1 cellular context compared by ENCODE assay signal in genomic region chr15:96346409-96346808, GRCh38.
TF ChIP-seq lines count a peak whose summit lies in the region.

No MANE protein-coding gene starts in this region.

TF ChIP-seq in endothelial cell of umbilical vein, 7 proteins besides CTCF, POLR2A, EP300 and RAD21:
- no peak for TF ChIP-seq JUN (IDR thresholded peaks at IDR 0.05; ENCODE audit: borderline replicate concordance, insufficient read depth, insufficient read length, low read depth)
- TF ChIP-seq GATA2 (IDR thresholded peaks at IDR 0.05; ENCODE audit: insufficient read depth, insufficient read length, low read depth, low read length): no peak
- no peak for TF ChIP-seq FOS (IDR thresholded peaks at IDR 0.05; ENCODE audit: borderline replicate concordance, insufficient read depth, low read length)
- TF ChIP-seq EZH2 (IDR thresholded peaks at IDR 0.05; ENCODE audit: borderline replicate concordance, low read depth, low read length, severe bottlenecking): no peak
- no peak for TF ChIP-seq MYC (IDR thresholded peaks at IDR 0.05; ENCODE audit: low read depth, low read length)
- TF ChIP-seq MAX (IDR thresholded peaks at IDR 0.05; ENCODE audit: insufficient read depth, insufficient read length): no peak
- TF ChIP-seq POLR2AphosphoS5 (IDR thresholded peaks at IDR 0.05; ENCODE audit: insufficient read depth, low read depth, low read length): no peak
